ENCODE assay signal across 9 cellular contexts in genomic region chr19:50328257-50329145, GRCh38. TPM values are rescaled to one million over a fixed set of nuclear protein-coding genes. Genes with fewer than 3 reads are reported as not detected.
DNase-seq lines count a peak whose midpoint lies in the region; ATAC-seq, FAIRE-seq and TF ChIP-seq lines count a peak whose summit lies in the region.
"Had no signal": no experiment of that assay in that cellular context is flagged by ENCODE, and none has a peak within 500 bp of the region (broad histone marks: within the 10 kb centered on the region; RNA-seq: fewer than 3 reads in every experiment).

No MANE protein-coding gene starts in this region.

- CTCF ChIA-PET in mammary epithelial cell (lab: Charles Lee; ENCODE audit: low non-redundant PET): no interaction called here

- H3K36me3 ChIP-seq in breast epithelium: no peaks in the 10 kb centered on the region
- H3K36me3 ChIP-seq in mammary epithelial cell (ENCODE audit: insufficient read depth, low read length): no peaks in the 10 kb centered on the region
- H3K36me3 ChIP-seq: HAP-1 had no signal

- WGBS in mammary epithelial cell (ENCODE audit: low coverage, missing lambda C conversion rate): no CpG with 5 or more reads among the region's 141 CpGs
- under 1% methylated on average over 141 of the region's 141 CpGs for WGBS in right cardiac atrium

- H3K4me3 ChIP-seq in breast epithelium (peak overlapping the region; percentile 27 to 66 (median 47)), mammary epithelial cell (replicated peaks in 1 of 3; ENCODE audit: insufficient read depth in 1 of 3, low read depth in 2 of 3, low read length in 3 of 3) (no peak overlapping the region), right cardiac atrium (ENCODE audit: low read length) (peak overlapping the region; percentile 61)

- no TSS peak for BruUV-seq in mammary epithelial cell (replicated peaks; lab: Mats Ljungman, UMichigan)

- H3K4me2 ChIP-seq in mammary epithelial cell (ENCODE audit: insufficient read depth, low read depth, low read length): no peak overlapping the region

- H3K9me3 ChIP-seq in breast epithelium: no peaks in the 10 kb centered on the region
- H3K9me3 ChIP-seq in mammary epithelial cell (replicated peaks; ENCODE audit: insufficient read depth, low read length): peaks cover 9% of the 10 kb centered on the region
- no peaks in the 10 kb centered on the region for H3K9me3 ChIP-seq in right cardiac atrium (ENCODE audit: control insufficient read depth, low read length)
- H3K9me3 ChIP-seq: HAP-1 had no signal

- TF ChIP-seq POLR2A in breast epithelium (IDR thresholded peaks at IDR 0.05): no peak

- TF ChIP-seq CTCF in breast epithelium (IDR thresholded peaks at IDR 0.05) (peak in 1 of 3 donors; percentile 27), mammary epithelial cell (conservative IDR thresholded peaks at IDR 0.05 in 1 of 2, IDR thresholded peaks at IDR 0.05 in 1 of 2; ENCODE audit: extremely low read depth in 1 of 2, insufficient read depth in 1 of 2, low read depth in 1 of 2, low read length in 2 of 2) (no peak)

- peaks cover 3 to 13% of the 10 kb centered on the region in 2 donors for H3K4me1 ChIP-seq in breast epithelium
- H3K4me1 ChIP-seq in mammary epithelial cell (ENCODE audit: insufficient read depth, low read length): peaks cover 3% of the 10 kb centered on the region
- peaks cover 3% of the 10 kb centered on the region for H3K4me1 ChIP-seq in right cardiac atrium (ENCODE audit: control insufficient read depth, insufficient read depth, low read length)

- H3K79me2 ChIP-seq in mammary epithelial cell (ENCODE audit: insufficient read depth, low read length): no peaks in the 10 kb centered on the region

- no peak overlapping the region for H2AFZ ChIP-seq in mammary epithelial cell (ENCODE audit: low read depth, low read length)

- DNase-seq in breast epithelium (ENCODE audit: low spot score in 2 of 2) (no peak), mammary epithelial cell (no peak), SW480 (ENCODE audit: low spot score) (peak; percentile 60), right cardiac atrium (peak in 2 of 3 donors; percentile 61 to 73), GDM1 (lab: John Stamatoyannopoulos, UW) (no peak), GM19239 (ENCODE audit: insufficient read length, low spot score) (no peak)
- peak; percentile 48 for DNase-seq in stimulated activated CD4-positive, alpha-beta T cell treated with anti-CD3 and anti-CD28 coated beads, Interleukin-4, amount 100 ng/mL, for 24 hours

- H4K20me1 ChIP-seq in mammary epithelial cell (ENCODE audit: insufficient read depth, low read length): no peaks in the 10 kb centered on the region

- in situ Hi-C loops in mammary epithelial cell (cut with MboI; ENCODE audit: low sequenced_read_pairs in 2 of 2): no loop called here

- H3K27me3 ChIP-seq in breast epithelium (peaks cover 3 to 28% of the 10 kb centered on the region in 2 donors), mammary epithelial cell (ENCODE audit: insufficient read depth, low read length) (peaks cover 30% of the 10 kb centered on the region), right cardiac atrium (ENCODE audit: control insufficient read depth, insufficient read depth) (no peaks in the 10 kb centered on the region)

- no peak overlapping the region for H3K9ac ChIP-seq in mammary epithelial cell (ENCODE audit: insufficient read depth, low read length)

- ATAC-seq in HG02678 (IDR thresholded peaks at IDR 0.05; ENCODE audit: unreplicated experiment) (peak; percentile 18), right cardiac atrium (no peak)

- FAIRE-seq in GM19239 (lab: Jason Lieb, UNC): no peak

- dilution Hi-C loops in mammary epithelial cell (cut with HindIII; ENCODE audit: low sequenced_read_pairs): no loop called here

- no peak overlapping the region for H3K27ac ChIP-seq in breast epithelium
- H3K27ac ChIP-seq in mammary epithelial cell (ENCODE audit: insufficient read depth, low read depth, low read length): no peak overlapping the region
- H3K27ac ChIP-seq in right cardiac atrium (ENCODE audit: low read length): peak overlapping the region; percentile 12

- intact Hi-C loops in breast epithelium (cut with DNase I; ENCODE audit: low total_unique reads): no loop called here
- intact Hi-C loops in mammary epithelial cell (cut with micrococcal nuclease): no loop called here
- intact Hi-C loops in right cardiac atrium (cut with DNase I): no loop called here

RNA-seq across cellular contexts. Expression of gene KCNC3, which starts 0.7 kb away (rescaled TPM):
- total RNA-seq in breast epithelium: 1 to 10 TPM in 2 of 3 donors, under 1 TPM in 1; 0.32 to 3.7 (median 1.6) TPM
- under 1 TPM; 0.09 to 0.67 TPM for total RNA-seq in mammary epithelial cell
- not detected for polyA plus RNA-seq in mammary epithelial cell
- not detected for polyA minus RNA-seq in mammary epithelial cell
- 1 to 10 TPM; 3.0 to 6.1 (median 4.9) TPM for total RNA-seq in right cardiac atrium
- 3.3 TPM for polyA plus RNA-seq in right cardiac atrium

RNA-seq across cellular contexts. Expression of gene NAPSA, which starts 36.9 kb away (rescaled TPM):
- total RNA-seq in breast epithelium: 1 to 10 TPM in 2 of 3 donors, under 1 TPM in 1; 0.80 to 1.8 (median 1.6) TPM
- total RNA-seq in mammary epithelial cell: 1 to 10 TPM in 1 of 2 donors, under 1 TPM in 1; 0.75 to 1.3 TPM
- polyA plus RNA-seq in mammary epithelial cell: 0.24 TPM
- not detected for polyA minus RNA-seq in mammary epithelial cell
- total RNA-seq in right cardiac atrium: under 1 TPM in 3 of 4 donors, not detected in 1; 0.43 to 0.84 (median 0.56) TPM
- 0.72 TPM for polyA plus RNA-seq in right cardiac atrium

RNA-seq across cellular contexts. Expression of gene NR1H2, which starts 47.8 kb away (rescaled TPM):
- total RNA-seq in breast epithelium (100 to 1,000 TPM in 1 of 3 donors, 10 to 100 TPM in 2; 71.0 to 105 (median 87.5) TPM), mammary epithelial cell (10 to 100 TPM; 53.8 to 65.5 TPM), right cardiac atrium (10 to 100 TPM; 68.3 to 74.5 (median 70.2) TPM)
- polyA plus RNA-seq in mammary epithelial cell (33.4 TPM), right cardiac atrium (80.9 TPM)
- 11.7 TPM for polyA minus RNA-seq in mammary epithelial cell

RNA-seq across cellular contexts. Expression of gene POLD1, which starts 55.6 kb away (rescaled TPM):
- total RNA-seq in breast epithelium (10 to 100 TPM; 13.8 to 17.3 (median 16.0) TPM), mammary epithelial cell (10 to 100 TPM; 16.3 to 49.8 TPM), right cardiac atrium (10 to 100 TPM in 3 of 4 donors, 1 to 10 TPM in 1; 9.0 to 12.5 (median 11.6) TPM)
- polyA plus RNA-seq in mammary epithelial cell (31.7 TPM), right cardiac atrium (8.7 TPM)
- 20.7 TPM for polyA minus RNA-seq in mammary epithelial cell

Comparison
In these comparisons a context has a peak if more than half of its experiments do, and no peak if none do; other contexts are left out.
1. H3K4me3 ChIP-seq: peak in breast epithelium (3 of 3) and right cardiac atrium (single experiment); none in mammary epithelial cell (0 of 3).
2. DNase-seq: peak in SW480 (single experiment), right cardiac atrium (2 of 3) and stimulated activated CD4-positive, alpha-beta T cell treated with anti-CD3 and anti-CD28 coated beads, Interleukin-4, amount 100 ng/mL, for 24 hours (single experiment); none in breast epithelium (0 of 2), mammary epithelial cell (single experiment), GDM1 (single experiment) and GM19239 (single experiment).